15 cellular contexts compared by ENCODE assay signal in the genomic region with DNA sequence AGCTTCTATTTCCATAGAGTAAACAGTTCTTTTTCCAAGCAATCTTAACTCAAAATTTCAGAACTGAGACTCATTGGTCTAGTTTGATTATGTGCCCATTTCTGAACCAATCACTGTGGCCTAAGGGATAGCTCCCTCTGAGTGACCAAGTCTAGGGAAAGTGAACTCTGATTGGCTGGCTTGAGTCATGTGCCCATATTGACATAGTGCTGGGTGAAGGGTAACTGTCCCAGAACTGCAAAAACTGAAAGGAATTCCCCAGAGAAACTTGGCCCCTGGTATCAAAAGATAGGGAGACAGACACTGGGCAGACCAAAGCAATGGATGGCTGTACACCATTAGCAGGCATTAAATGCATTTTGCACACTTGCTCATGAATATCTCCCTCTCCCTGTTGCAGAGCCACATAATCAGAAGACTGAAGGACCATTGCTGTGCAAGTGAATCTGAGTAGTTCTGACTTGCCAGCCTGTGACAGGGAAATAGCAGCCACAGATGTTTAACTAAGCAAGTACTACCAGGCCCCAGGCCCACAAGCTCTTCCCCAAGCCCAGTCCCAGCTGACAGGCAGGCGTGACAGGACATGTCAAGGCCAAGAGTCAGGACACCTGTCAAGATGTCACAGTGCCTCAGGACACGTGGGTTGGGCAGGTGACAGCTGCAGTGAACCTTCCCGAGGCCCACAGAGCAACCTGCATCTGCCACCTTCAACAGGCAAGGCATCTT.
DNase-seq lines count a peak whose midpoint lies in the region; ATAC-seq lines count a peak whose summit lies in the region.
"Had no signal": no experiment of that assay in that cellular context is flagged by ENCODE, and none has a peak within 500 bp of the region (broad histone marks: within the 10 kb centered on the region; RNA-seq: fewer than 3 reads in every experiment).

No MANE protein-coding gene starts in this region.

- DNase-seq in COLO668 (lab: John Stamatoyannopoulos, UW; ENCODE audit: unreplicated experiment) (peak; percentile 28), SHP77 treated with DMSO at 0.1 percent for 48 hours (lab: John Stamatoyannopoulos, UW) (peak; percentile 10), NK-92 (lab: John Stamatoyannopoulos, UW; ENCODE audit: unreplicated experiment) (no peak), NCI-H2227 (lab: John Stamatoyannopoulos, UW; ENCODE audit: unreplicated experiment) (no peak)
- no peak for DNase-seq in activated CD4-positive, CD25-positive, alpha-beta regulatory T cell (lab: John Stamatoyannopoulos, UW)
- DNase-seq: activated CD4-positive, alpha-beta T cell treated with anti-CD3 and anti-CD28 coated beads, Interleukin-2, amount 50 U/mL, for 4 hours; Calu3; left ventricle myocardium inferior; naive B cell; T1000; transverse colon had no signal

- ATAC-seq in GM19023 (IDR thresholded peaks at IDR 0.05; ENCODE audit: unreplicated experiment) (peak; percentile 48), HG03066 (IDR thresholded peaks at IDR 0.05; ENCODE audit: low read depth, unreplicated experiment) (peak; percentile 47), HG03095 (IDR thresholded peaks at IDR 0.05; ENCODE audit: unreplicated experiment) (no peak)
- ATAC-seq: Right ventricle myocardium inferior had no signal

Comparison
In these comparisons a context has a peak if more than half of its experiments do, and no peak if none do; other contexts are left out.
1. DNase-seq: peak in COLO668 (single experiment) and SHP77 treated with DMSO at 0.1 percent for 48 hours (single experiment); none in NK-92 (single experiment), NCI-H2227 (single experiment) and activated CD4-positive, CD25-positive, alpha-beta regulatory T cell (0 of 4).